ENCODE assay signal across 22 cellular contexts in genomic region chr12:60834806-60835205, GRCh38.
DNase-seq lines count a peak whose midpoint lies in the region; ATAC-seq, FAIRE-seq and TF ChIP-seq lines count a peak whose summit lies in the region.
"Had no signal": no experiment of that assay in that cellular context is flagged by ENCODE, and none has a peak within 500 bp of the region (broad histone marks: within the 10 kb centered on the region; RNA-seq: fewer than 3 reads in every experiment).

No MANE protein-coding gene starts in this region.

- no peaks in the 10 kb centered on the region for H3K23me2 ChIP-seq in H1 (ENCODE audit: low read depth, low read length)

- H3F3A ChIP-seq in GM23338 (replicated peaks; ENCODE audit: low read depth) = no peaks in the 10 kb centered on the region

- TF ChIP-seq POLR2A in H1 (IDR thresholded peaks at IDR 0.05; ENCODE audit: control extremely low read depth in 1 of 2, low read depth in 2 of 2, low read length in 2 of 2) (no peak), breast epithelium (IDR thresholded peaks at IDR 0.05) (no peak)

- WGBS in H1 (ENCODE audit: extremely low coverage in 1 of 2, insufficient coverage in 1 of 2, insufficient read length in 1 of 2, insufficient replicate concordance in 2 of 2, low coverage in 1 of 2, low lambda C conversion rate in 2 of 2, missing lambda C conversion rate in 1 of 2), 2 experiments = 81% methylated on average over 3 of the region's 3 CpGs; no CpG with 5 or more reads in 1 of the 2 experiments
- no CpG with 5 or more reads among the region's 3 CpGs for WGBS in iPS DF 6.9 (ENCODE audit: insufficient coverage, insufficient read length)

- no peaks in the 10 kb centered on the region for H3K79me1 ChIP-seq in H1 (ENCODE audit: low read depth, low read length)

- intact Hi-C loops in mucosa of descending colon (cut with DNase I, micrococcal nuclease) = no loop called here
- intact Hi-C loops in breast epithelium (cut with DNase I; ENCODE audit: low total_unique reads) = no loop called here

- H4K91ac ChIP-seq in H1 (replicated peaks; ENCODE audit: insufficient read length, low read length) = no peak overlapping the region

- H4K20me1 ChIP-seq in GM23338 (replicated peaks; ENCODE audit: insufficient read depth) (no peaks in the 10 kb centered on the region), H1 (replicated peaks in 1 of 2; ENCODE audit: control insufficient read depth in 1 of 2, insufficient read depth in 2 of 2, low read length in 2 of 2) (peaks cover 0 to 1% of the 10 kb centered on the region in 2 experiments)
- H4K20me1 ChIP-seq: BLaER1 had no signal

- H3K36me3 ChIP-seq in GM23338 (ENCODE audit: insufficient read depth) (no peaks in the 10 kb centered on the region), H1 (ENCODE audit: control insufficient read depth in 2 of 4, insufficient read depth in 4 of 4, low read length in 3 of 4) (no peaks in the 10 kb centered on the region), iPS DF 6.9 (ENCODE audit: control insufficient read depth, insufficient read depth, low read length) (no peaks in the 10 kb centered on the region), mucosa of descending colon (ENCODE audit: low read depth) (no peaks in the 10 kb centered on the region), breast epithelium (no peaks in the 10 kb centered on the region)
- H3K36me3 ChIP-seq: BLaER1 had no signal

- H3K9ac ChIP-seq in H1 (replicated peaks in 1 of 4; ENCODE audit: extremely low read depth in 1 of 4, low read depth in 3 of 4, low read length in 3 of 4) = no peak overlapping the region
- H3K9ac ChIP-seq: BLaER1, GM23248 had no signal

- H3K18ac ChIP-seq in H1 (ENCODE audit: extremely low read depth, low read length) = no peak overlapping the region

- H3K27me3 Mint-ChIP-seq in GM23338 (ENCODE audit: insufficient read depth, low read depth, poor library complexity) = no peaks in the 10 kb centered on the region
- H3K27me3 Mint-ChIP-seq: B cell; CD4-positive, CD25-positive, alpha-beta regulatory T cell had no signal

- H3K4me1 Mint-ChIP-seq in GM23338 = peaks cover 16% of the 10 kb centered on the region
- H3K4me1 Mint-ChIP-seq: B cell; CD4-positive, CD25-positive, alpha-beta regulatory T cell had no signal

- H3K27ac Mint-ChIP-seq in GM23338 = no peak overlapping the region
- H3K27ac Mint-ChIP-seq: B cell; CD4-positive, CD25-positive, alpha-beta regulatory T cell; CD8-positive, alpha-beta T cell had no signal

- CTCF ChIA-PET in H1 (lab: Charles Lee; ENCODE audit: partially characterized antibody) = no interaction called here

- H3K27ac ChIP-seq in GM23338 (ENCODE audit: low read depth) = no peak overlapping the region
- H3K27ac ChIP-seq in H1 (ENCODE audit: low read depth, low read length) = no peak overlapping the region
- H3K27ac ChIP-seq in iPS DF 6.9 (ENCODE audit: low read length) = no peak overlapping the region
- no peak overlapping the region for H3K27ac ChIP-seq in breast epithelium
- H3K27ac ChIP-seq: 22Rv1, BLaER1, C4-2B, GM23248 had no signal

- no peaks in the 10 kb centered on the region for H3K9me3 ChIP-seq in H1 (ENCODE audit: insufficient read depth in 2 of 2, low read depth in 1 of 2, low read length in 1 of 2)
- H3K9me3 ChIP-seq in iPS DF 6.9 (ENCODE audit: control insufficient read depth, insufficient read depth, low read length) = no peaks in the 10 kb centered on the region
- peaks cover 2% of the 10 kb centered on the region for H3K9me3 ChIP-seq in mucosa of descending colon
- H3K9me3 ChIP-seq in breast epithelium = no peaks in the 10 kb centered on the region
- H3K9me3 ChIP-seq: BLaER1, Caco-2 had no signal

- POLR2A ChIA-PET in H1 (lab: Charles Lee; ENCODE audit: partially characterized antibody) = no interaction called here

- H3K4me3 ChIP-seq in GM23338 (no peak overlapping the region), H1 (ENCODE audit: extremely low read depth in 1 of 4, insufficient read depth in 2 of 4, low read depth in 3 of 4, low read length in 4 of 4) (no peak overlapping the region), iPS DF 6.9 (ENCODE audit: low read length) (no peak overlapping the region), mucosa of descending colon (no peak overlapping the region), breast epithelium (no peak overlapping the region)
- H3K4me3 ChIP-seq: BLaER1, GM23248 had no signal

- H2BK5ac ChIP-seq in H1 (ENCODE audit: low read depth, low read length) = no peak overlapping the region

- H2AFZ ChIP-seq in GM23338 = no peak overlapping the region
- no peak overlapping the region for H2AFZ ChIP-seq in H1 (ENCODE audit: low read length)
- H2AFZ ChIP-seq: GM23248 had no signal

- ATAC-seq in GM23338 (peak; percentile 97), mucosa of descending colon (no peak)
- ATAC-seq: CD8-positive, alpha-beta T cell had no signal

- H2BK20ac ChIP-seq in H1 (ENCODE audit: low read length) = no peak overlapping the region

- H2AK5ac ChIP-seq in H1 (ENCODE audit: low read depth, low read length) = no peak overlapping the region

- no peak overlapping the region for H2BK15ac ChIP-seq in H1 (ENCODE audit: low read length)

- H2BK12ac ChIP-seq in H1 (ENCODE audit: low read depth, low read length) = no peak overlapping the region

- H3K56ac ChIP-seq in H1 (replicated peaks; ENCODE audit: insufficient read length, low read depth, low read length) = no peak overlapping the region

- H2BK120ac ChIP-seq in H1 (replicated peaks; ENCODE audit: low read depth, low read length) = no peak overlapping the region

- no peak overlapping the region for H3K4me3 Mint-ChIP-seq in GM23338
- H3K4me3 Mint-ChIP-seq: B cell; CD4-positive, CD25-positive, alpha-beta regulatory T cell; CD8-positive, alpha-beta T cell had no signal

- H3K27me3 ChIP-seq in GM23338 (ENCODE audit: insufficient read depth) = no peaks in the 10 kb centered on the region
- H3K27me3 ChIP-seq in H1 (replicated peaks in 1 of 4; ENCODE audit: control insufficient read depth in 3 of 4, extremely low read depth in 1 of 4, insufficient read depth in 3 of 4, low read length in 3 of 4) = no peaks in the 10 kb centered on the region
- H3K27me3 ChIP-seq in iPS DF 6.9 (ENCODE audit: control insufficient read depth, insufficient read depth, low read length) = no peaks in the 10 kb centered on the region
- no peaks in the 10 kb centered on the region for H3K27me3 ChIP-seq in breast epithelium
- H3K27me3 ChIP-seq: BLaER1 had no signal

- TF ChIP-seq RAD21 in H1 (IDR thresholded peaks at IDR 0.05 in 1 of 2, conservative IDR thresholded peaks at IDR 0.05 in 1 of 2; ENCODE audit: low read depth in 2 of 2, low read length in 2 of 2) = no peak

- FAIRE-seq in H1 (lab: Jason Lieb, UNC) = no peak
- FAIRE-seq: A204.1, G401.6, GM12892, GM19239, H54 had no signal

- no peak overlapping the region for H3K4ac ChIP-seq in H1 (replicated peaks; ENCODE audit: insufficient read length, low read depth, low read length)

- no peak overlapping the region for H4K8ac ChIP-seq in H1 (ENCODE audit: extremely low read depth, insufficient read depth, low read length)

- no peaks in the 10 kb centered on the region for H3K9me3 Mint-ChIP-seq in GM23338

- H3K23ac ChIP-seq in H1 (ENCODE audit: insufficient read length) = no peak overlapping the region

- H3K9me2 ChIP-seq in GM23338 (ENCODE audit: insufficient read depth) = no peaks in the 10 kb centered on the region

- TF ChIP-seq CTCF in GM23338 (conservative IDR thresholded peaks at IDR 0.05; ENCODE audit: low read depth in 2 of 2) (no peak), H1 (IDR thresholded peaks at IDR 0.05; ENCODE audit: control extremely low read depth in 1 of 3, insufficient read depth in 1 of 3, low read depth in 1 of 3, low read length in 3 of 3) (no peak), mucosa of descending colon (IDR thresholded peaks at IDR 0.05) (no peak), breast epithelium (IDR thresholded peaks at IDR 0.05) (no peak)

- H3K4me1 ChIP-seq in GM23338 (ENCODE audit: insufficient read depth) = peaks cover 7% of the 10 kb centered on the region
- peaks cover 0 to 3% (median 1%) of the 10 kb centered on the region in 4 experiments; a peak in 2 of 7 replicates for H3K4me1 ChIP-seq in H1 (replicated peaks in 1 of 4; ENCODE audit: control insufficient read depth in 3 of 4, insufficient read depth in 4 of 4, low read length in 3 of 4)
- no peaks in the 10 kb centered on the region for H3K4me1 ChIP-seq in iPS DF 6.9 (ENCODE audit: control insufficient read depth, insufficient read depth, low read length)
- H3K4me1 ChIP-seq in mucosa of descending colon (ENCODE audit: low read depth) = no peaks in the 10 kb centered on the region
- H3K4me1 ChIP-seq in breast epithelium = no peaks in the 10 kb centered on the region
- H3K4me1 ChIP-seq: BLaER1, Caco-2 had no signal

- no peaks in the 10 kb centered on the region for H3K79me2 ChIP-seq in GM23338 (replicated peaks; ENCODE audit: insufficient read depth)
- H3K79me2 ChIP-seq in H1 (ENCODE audit: control insufficient read depth in 1 of 2, insufficient read depth in 2 of 2, low read length in 2 of 2) = no peaks in the 10 kb centered on the region

- no peak overlapping the region for H3K14ac ChIP-seq in H1 (ENCODE audit: insufficient read length)

- no peak overlapping the region for H4K5ac ChIP-seq in H1 (ENCODE audit: insufficient read length, low read depth, low read length)

- DNase-seq in GM23338 (ENCODE audit: low spot score) (peak; percentile 55), H1 (ENCODE audit: low read depth in 1 of 2, low spot score in 2 of 2) (no peak), iPS DF 6.9 (ENCODE audit: low read depth, low spot score) (peak; percentile 1), mucosa of descending colon (no peak), breast epithelium (ENCODE audit: low spot score in 2 of 2) (no peak)
- DNase-seq in stimulated activated CD4-positive, alpha-beta T cell treated with anti-CD3 and anti-CD28 coated beads, Interleukin-2, amount 100 ng/mL, for 24 hours = no peak
- DNase-seq: Caco-2; CD4-positive, CD25-positive, alpha-beta regulatory T cell; CD8-positive, alpha-beta T cell; DMS153; DND-41; GM23248; HCEC 1CT had no signal

- no peaks in the 10 kb centered on the region for H3K36me3 Mint-ChIP-seq in GM23338 (ENCODE audit: low read depth)
- H3K36me3 Mint-ChIP-seq: CD4-positive, CD25-positive, alpha-beta regulatory T cell; CD8-positive, alpha-beta T cell had no signal

- H3K4me2 ChIP-seq in GM23338 (no peak overlapping the region), H1 (ENCODE audit: insufficient read depth in 1 of 2, low read depth in 2 of 2, low read length in 2 of 2) (no peak overlapping the region)
- H3K4me2 ChIP-seq: BLaER1 had no signal

- no peak for TF ChIP-seq EP300 in H1 (IDR thresholded peaks at IDR 0.05; ENCODE audit: borderline replicate concordance in 1 of 2, low read depth in 2 of 2, low read length in 2 of 2)

TF ChIP-seq in GM23338, 12 proteins besides CTCF, POLR2A, EP300 and RAD21 (continues in another document):
- TF ChIP-seq EZH2 (IDR thresholded peaks at IDR 0.05; ENCODE audit: low read depth, unreplicated experiment) (no peak), STAT1 (IDR thresholded peaks at IDR 0.05; ENCODE audit: unreplicated experiment) (no peak), ZNF331 (CRISPR knock-in tag; IDR thresholded peaks at IDR 0.05; ENCODE audit: low read depth) (no peak)

TF ChIP-seq in H1, 55 proteins besides CTCF, POLR2A, EP300 and RAD21 (continues in another document):
- TF ChIP-seq BRCA1 (IDR thresholded peaks at IDR 0.05; ENCODE audit: low read depth, low read length) (no peak), HDAC2 (IDR thresholded peaks at IDR 0.05; ENCODE audit: borderline replicate concordance in 1 of 2, low read depth in 2 of 2, low read length in 2 of 2) (no peak), CTBP2 (IDR thresholded peaks at IDR 0.05; ENCODE audit: borderline replicate concordance, insufficient read depth, insufficient read length, low read length) (no peak)

Comparison
In these comparisons a context has a peak if more than half of its experiments do, and no peak if none do; other contexts are left out.
1. DNase-seq: peak in GM23338 (single experiment) and iPS DF 6.9 (single experiment); none in H1 (0 of 2), mucosa of descending colon (0 of 3), breast epithelium (0 of 2) and stimulated activated CD4-positive, alpha-beta T cell treated with anti-CD3 and anti-CD28 coated beads, Interleukin-2, amount 100 ng/mL, for 24 hours (0 of 2).